18 cellular contexts compared by ENCODE assay signal in genomic region chr2:187477041-187477440, GRCh38. TPM values are rescaled to one million over a fixed set of nuclear protein-coding genes. Genes with fewer than 3 reads are reported as not detected.
DNase-seq lines count a peak whose midpoint lies in the region; ATAC-seq, FAIRE-seq and TF ChIP-seq lines count a peak whose summit lies in the region.
"Had no signal": no experiment of that assay in that cellular context is flagged by ENCODE, and none has a peak within 500 bp of the region (broad histone marks: within the 10 kb centered on the region; RNA-seq: fewer than 3 reads in every experiment).

No MANE protein-coding gene starts in this region.

- no peak for TF ChIP-seq EP300 in K562 (IDR thresholded peaks at IDR 0.05; ENCODE audit: low read length)

- H4K20me1 ChIP-seq in OCI-LY3 (ENCODE audit: insufficient read depth, low read length), result no peaks in the 10 kb centered on the region
- H4K20me1 ChIP-seq in K562 (replicated peaks; ENCODE audit: control insufficient read depth, insufficient read depth, low read length), result no peaks in the 10 kb centered on the region

- no peak for TF ChIP-seq CTCF in OCI-LY3 (IDR thresholded peaks at IDR 0.05; ENCODE audit: low read depth, low read length)
- TF ChIP-seq CTCF in K562 (IDR thresholded peaks at IDR 0.05 in 2 of 3, conservative IDR thresholded peaks at IDR 0.05 in 1 of 3; ENCODE audit: insufficient read depth in 2 of 3, low read depth in 1 of 3, low read length in 3 of 3), result no peak
- no peak for TF ChIP-seq CTCF in parathyroid adenoma (IDR thresholded peaks at IDR 0.05)

- in situ Hi-C loops in K562 (cut with MboI), result loop anchor here (25.0 kb wide), 1 partner anchor 360 kb away; no protein-coding TSS in a partner anchor

- FAIRE-seq in K562 (lab: Jason Lieb, UNC), result no peak
- FAIRE-seq: A204.1, D721Med, GM12892, GM19239 had no signal

- H3K4me3 ChIP-seq in OCI-LY3 (ENCODE audit: low read length), result no peak overlapping the region
- no peak overlapping the region for H3K4me3 ChIP-seq in K562
- peak overlapping the region; percentile 33 for H3K4me3 ChIP-seq in parathyroid adenoma (ENCODE audit: low read depth, low read length)
- H3K4me3 ChIP-seq: GM23248, HAP-1 had no signal

- H3K4me1 ChIP-seq in OCI-LY3 (ENCODE audit: low read length), result peaks cover 30% of the 10 kb centered on the region
- H3K4me1 ChIP-seq in K562 (replicated peaks in 1 of 2; ENCODE audit: control insufficient read depth in 2 of 2, insufficient read depth in 2 of 2, low read length in 2 of 2), result no peaks in the 10 kb centered on the region
- H3K4me1 ChIP-seq in parathyroid adenoma, result peaks cover 3% of the 10 kb centered on the region
- H3K4me1 ChIP-seq: Caco-2, HAP-1 had no signal

- H2AFZ ChIP-seq in OCI-LY3 (ENCODE audit: low read depth, low read length) (no peak overlapping the region), K562 (ENCODE audit: low read depth, low read length) (no peak overlapping the region), parathyroid adenoma (no peak overlapping the region)
- H2AFZ ChIP-seq: GM23248 had no signal

- H3K27me3 ChIP-seq in OCI-LY3 (ENCODE audit: low read depth, low read length) (no peaks in the 10 kb centered on the region), K562 (ENCODE audit: control insufficient read depth in 2 of 2, insufficient read depth in 2 of 2, low read length in 2 of 2) (no peaks in the 10 kb centered on the region), parathyroid adenoma (ENCODE audit: control insufficient read depth, insufficient read depth, low read length) (no peaks in the 10 kb centered on the region)

- H3K36me3 ChIP-seq in OCI-LY3 (replicated peaks; ENCODE audit: low read depth, low read length) (peaks cover 4% of the 10 kb centered on the region), K562 (ENCODE audit: control insufficient read depth, insufficient read depth, low read length) (peaks cover 31% of the 10 kb centered on the region; the same call in 2 of the 3 replicates), parathyroid adenoma (ENCODE audit: control insufficient read depth, insufficient read depth, low read length) (no peaks in the 10 kb centered on the region)
- H3K36me3 ChIP-seq: HAP-1 had no signal

- intact Hi-C loops in K562 (cut with micrococcal nuclease), result no loop called here

- no peak for TF ChIP-seq POLR2A in K562 (conservative IDR thresholded peaks at IDR 0.05)

- 0 out of 2 replicates have a peak overlapping the region, but pooled peaks have one; percentile 70 for H3K27ac ChIP-seq in OCI-LY3 (ENCODE audit: low read length)
- no peak overlapping the region for H3K27ac ChIP-seq in K562 (ENCODE audit: extremely low read depth, low read depth, low read length)
- no peak overlapping the region for H3K27ac ChIP-seq in parathyroid adenoma
- H3K27ac ChIP-seq: GM23248 had no signal

- DNase-seq in EH (ENCODE audit: low read depth) (peak; percentile 54), K562 (ENCODE audit: extremely low read depth in 1 of 4, low spot score in 3 of 4) (no peak)
- DNase-seq in activated CD8-positive, alpha-beta memory T cell treated with anti-CD3 and anti-CD28 coated beads for 24 hours, result no peak
- DNase-seq: AML-193; Caco-2; CD4-positive, alpha-beta T cell; GDM1; GM23248 had no signal

- CTCF ChIA-PET in K562 (lab: Yijun Ruan, JAX; ENCODE audit: low intra/inter-chr PET ratio), result no interaction called here

- ATAC-seq in K562 (no peak), HG02571 (IDR thresholded peaks at IDR 0.05; ENCODE audit: unreplicated experiment) (no peak), GM18498 (IDR thresholded peaks at IDR 0.05; ENCODE audit: unreplicated experiment) (no peak)

- H3K9ac ChIP-seq in OCI-LY3 (ENCODE audit: low read length) (no peak overlapping the region), K562 (ENCODE audit: insufficient read depth in 1 of 2, low read depth in 2 of 2, low read length in 2 of 2) (no peak overlapping the region), parathyroid adenoma (no peak overlapping the region)
- H3K9ac ChIP-seq: GM23248 had no signal

- no peak for TF ChIP-seq RAD21 in K562 (CRISPR knock-in tag; conservative IDR thresholded peaks at IDR 0.05 in 1 of 2, IDR thresholded peaks at IDR 0.05 in 1 of 2)

- H3K79me2 ChIP-seq in OCI-LY3 (ENCODE audit: low read length) (no peaks in the 10 kb centered on the region), K562 (ENCODE audit: control insufficient read depth, insufficient read depth, low read length) (no peaks in the 10 kb centered on the region), parathyroid adenoma (no peaks in the 10 kb centered on the region)

- H3K9me1 ChIP-seq in K562 (ENCODE audit: control insufficient read depth, insufficient read depth, low read length), result no peaks in the 10 kb centered on the region

- peaks cover 2% of the 10 kb centered on the region; the same call in 1 of the 2 replicates for H3K9me3 ChIP-seq in OCI-LY3 (ENCODE audit: insufficient read depth, low read length)
- H3K9me3 ChIP-seq in K562 (replicated peaks; ENCODE audit: control insufficient read depth, insufficient read depth, low read depth, low read length), result no peaks in the 10 kb centered on the region
- H3K9me3 ChIP-seq in parathyroid adenoma (ENCODE audit: control insufficient read depth, low read length), result no peaks in the 10 kb centered on the region
- H3K9me3 ChIP-seq: Caco-2, HAP-1 had no signal

- POLR2A ChIA-PET in K562 (lab: Yijun Ruan, JAX), result no interaction called here

- no TSS peak for BruUV-seq in K562 (replicated peaks; lab: Mats Ljungman, UMichigan)

- H3K4me2 ChIP-seq in OCI-LY3 (ENCODE audit: low read length) (no peak overlapping the region), K562 (ENCODE audit: insufficient read depth, low read length) (no peak overlapping the region), parathyroid adenoma (ENCODE audit: low read length) (peak overlapping the region; percentile 52)

TF ChIP-seq in K562, 482 proteins besides CTCF, POLR2A, EP300 and RAD21:
- TF ChIP-seq KDM1A (IDR thresholded peaks at IDR 0.05) (peak; percentile 11 to 44; a peak in 1 of 4 replicates), ZNF57 (CRISPR knock-in tag; IDR thresholded peaks at IDR 0.05) (no peak)

RNA-seq across cellular contexts. Expression of gene CALCRL, which starts 29.0 kb away (rescaled TPM):
- not detected in 2 replicates for total RNA-seq in K562 (2011; cell fraction: chromatin; rRNA removed; ENCODE audit: low replicate concordance)
- under 0.01 TPM in 1 of 2 replicates, not detected in the other for total RNA-seq in K562 (2011; cell fraction: nucleolus; rRNA removed)
- total RNA-seq in K562 (2011; cell fraction: nucleoplasm; rRNA removed), result not detected in 2 replicates
- total RNA-seq in K562 (2014; rRNA removed), result not detected in 2 replicates
- total RNA-seq in K562 (2014; rRNA removed; fragmentation: Illumina TruSeq; extraction: Trizol), result 0.06 TPM in 1 of 2 replicates, not detected in the other
- total RNA-seq in K562 (2015; rRNA removed; fragmentation: Illumina TruSeq; extraction: Trizol), result 0.04 and 0.15 TPM in 2 replicates
- total RNA-seq in K562 (2021), result 0.27 TPM in 1 of 2 replicates, not detected in the other
- polyA plus RNA-seq in K562 (2011; rRNA removed), result 0.03 TPM in 1 of 2 replicates, not detected in the other
- polyA plus RNA-seq in K562 (2011; cell fraction: cytosol; rRNA removed), result 0.07 TPM in 1 of 2 replicates, not detected in the other
- polyA plus RNA-seq in K562 (2011; cell fraction: nucleus; rRNA removed), result not detected in 2 replicates
- polyA plus RNA-seq in K562 (2012), result 0.03 and 0.07 TPM in 2 replicates
- polyA plus RNA-seq in K562 (2014; fragmentation: Illumina TruSeq; extraction: Trizol), result 0.06 TPM in 1 of 2 replicates, not detected in the other
- polyA plus RNA-seq in K562 (2014; fragmentation: Nextera tagmentation; extraction: Ambion mirVana), result not detected
- polyA plus RNA-seq in K562 (2014; rRNA removed), result 0.04 and 0.05 TPM in 2 replicates
- 0.06 TPM in 1 of 2 replicates, not detected in the other for polyA minus RNA-seq in K562 (2011; rRNA and poly(A)+ RNA removed)
- not detected in 2 replicates for polyA minus RNA-seq in K562 (2011; cell fraction: cytosol; rRNA and poly(A)+ RNA removed)
- polyA minus RNA-seq in K562 (2011; cell fraction: nucleus; rRNA and poly(A)+ RNA removed), result 0.11 TPM in 1 of 2 replicates, not detected in the other
- total RNA-seq: Caco-2, HT-29 had no signal
